Comparison of ENCODE assay signal across 1 cellular context in genomic region chr10:104049497-104050250, GRCh38.
TF ChIP-seq lines count a peak whose summit lies in the region.

No MANE protein-coding gene starts in this region.

TF ChIP-seq in GM23338, 12 proteins besides CTCF, POLR2A, EP300 and RAD21 (continued from another document):
- TF ChIP-seq REST (IDR thresholded peaks at IDR 0.05; ENCODE audit: unreplicated experiment): no peak
